In the genomic region with DNA sequence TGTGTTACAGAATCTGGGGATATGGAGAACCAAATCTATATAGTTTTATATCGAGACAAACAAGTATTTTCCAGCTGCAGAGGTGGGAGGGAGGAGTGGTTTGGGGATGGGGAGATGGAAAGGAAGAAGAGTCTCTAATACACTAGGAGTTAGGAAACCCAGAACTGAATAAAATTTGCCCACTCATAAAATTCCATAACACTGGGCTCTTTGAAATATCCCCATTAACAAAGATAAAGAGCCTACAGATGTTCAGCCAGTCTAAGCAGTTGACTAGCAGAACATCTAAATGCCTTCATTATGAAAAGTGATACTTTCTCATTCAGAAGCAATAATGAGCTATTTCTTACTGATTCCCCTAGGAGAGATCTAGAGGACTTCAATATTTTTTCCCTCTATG, we compare ENCODE assay signal across 6 cellular contexts.
"Had no signal": no experiment of that assay in that cellular context is flagged by ENCODE, and none has a peak within 500 bp of the region (broad histone marks: within the 10 kb centered on the region; RNA-seq: fewer than 3 reads in every experiment).

No MANE protein-coding gene starts in this region.

- DNase-seq: GM23248, GOT3, H7, HFFc6, KBM-7 had no signal

- ATAC-seq: HCT116 had no signal
